Comparison of ENCODE assay signal across 8 cellular contexts in genomic region chr1:28235746-28236655, GRCh38. TPM values are rescaled to one million over a fixed set of nuclear protein-coding genes. Genes with fewer than 3 reads are reported as not detected.
A peak's percentile ranks its signal among the peaks of the same experiment; 100 is the strongest.
DNase-seq lines count a peak whose midpoint lies in the region; ATAC-seq and TF ChIP-seq lines count a peak whose summit lies in the region.

Gene ATP5IF1 (plus strand): TSS chr1:28236124. CDS start chr1:28236184, 60 bp downstream.

- H3K27ac Mint-ChIP-seq in IgD-negative memory B cell: no peak within 1 kb of the TSS

- H3K4me3 ChIP-seq in mucosa of descending colon: peak within 1 kb of the TSS; percentile 84

- no peaks in the 10 kb centered on the region for H3K9me3 Mint-ChIP-seq in IgD-negative memory B cell

- no peaks in the 10 kb centered on the region for H3K27me3 Mint-ChIP-seq in IgD-negative memory B cell

- DNase-seq in DMS153 (lab: John Stamatoyannopoulos, UW): peak; percentile 100
- DNase-seq in OCI-M1 (lab: John Stamatoyannopoulos, UW): peak; percentile 98
- DNase-seq in activated T-cell treated with anti-CD3 and anti-CD28 coated beads for 24 hours (ENCODE audit: low read depth): peak; percentile 92
- peak; percentile 89 for DNase-seq in epithelial cell of prostate (ENCODE audit: low read depth, low spot score)
- peak; percentile 96 to 97 (median 97) for DNase-seq in mucosa of descending colon
- DNase-seq in stimulated activated CD8-positive, alpha-beta memory T cell treated with anti-CD3 and anti-CD28 coated beads, Interleukin-4, amount 100 ng/mL, for 24 hours (ENCODE audit: low read depth): peak; percentile 88

- ATAC-seq in GM21576 (IDR thresholded peaks at IDR 0.05; ENCODE audit: unreplicated experiment) (peak; percentile 81), mucosa of descending colon (peak; percentile 96)

- peak within 1 kb of the TSS in 1 of 4 donors; percentile 39 for H3K4me3 Mint-ChIP-seq in IgD-negative memory B cell

- H3K36me3 Mint-ChIP-seq in IgD-negative memory B cell: no peaks in the 10 kb centered on the region

- H3K4me1 Mint-ChIP-seq in IgD-negative memory B cell: peaks cover 9 to 15% (median 14%) of the 10 kb centered on the region in 3 donors

- intact Hi-C loops in mucosa of descending colon (cut with DNase I, micrococcal nuclease): no loop called here

- peak; percentile 7 for TF ChIP-seq CTCF in mucosa of descending colon (IDR thresholded peaks at IDR 0.05)

- no peaks in the 10 kb centered on the region for H3K36me3 ChIP-seq in mucosa of descending colon (ENCODE audit: low read depth)

- H3K4me1 ChIP-seq in mucosa of descending colon (ENCODE audit: low read depth): peaks cover 42% of the 10 kb centered on the region

- H3K9me3 ChIP-seq in mucosa of descending colon: no peaks in the 10 kb centered on the region

- H3K27ac ChIP-seq in epithelial cell of prostate: peak within 1 kb of the TSS; percentile 54

RNA-seq across cellular contexts. Expression of gene ATP5IF1, which starts in this region (rescaled TPM):
- polyA plus RNA-seq in IgD-negative memory B cell: 446 TPM
- total RNA-seq in mucosa of descending colon: 100 to 1,000 TPM; 130 to 266 (median 235) TPM

Comparison
In these comparisons a context has a peak if more than half of its experiments do, and no peak if none do; other contexts are left out.
1. Peak in every context shown above with its lines: DNase-seq, ATAC-seq, H3K4me3 ChIP-seq and H3K27ac ChIP-seq.